In genomic region chr21:40830836-40831235, GRCh38 we compare ENCODE assay signal across 22 cellular contexts. TPM values are rescaled to one million over a fixed set of nuclear protein-coding genes. Genes with fewer than 3 reads are reported as not detected.
DNase-seq lines count a peak whose midpoint lies in the region; ATAC-seq lines count a peak whose summit lies in the region.
"Had no signal": no experiment of that assay in that cellular context is flagged by ENCODE, and none has a peak within 500 bp of the region (broad histone marks: within the 10 kb centered on the region; RNA-seq: fewer than 3 reads in every experiment).

No MANE protein-coding gene starts in this region.

- no peak overlapping the region for H3K56ac ChIP-seq in mesendoderm (ENCODE audit: low read length)

- no peak overlapping the region for H3K18ac ChIP-seq in mesendoderm (ENCODE audit: low read length)

- H3K79me2 ChIP-seq in mesendoderm (ENCODE audit: control insufficient read depth, insufficient read depth, low read length) = no peaks in the 10 kb centered on the region

- no CpG with 5 or more reads among the region's 4 CpGs for WGBS in mesendoderm (ENCODE audit: extremely low coverage, insufficient coverage, low lambda C conversion rate)

- no peaks in the 10 kb centered on the region for H3K27me3 ChIP-seq in mesendoderm (ENCODE audit: insufficient read depth, low read length, poor library complexity)
- H3K27me3 ChIP-seq: BE2C; BLaER1 treated with 17β-estradiol and CSF1 and Interleukin-3, amounts not matched to agents 10 nM and 100 nM had no signal

- H2BK5ac ChIP-seq in mesendoderm (ENCODE audit: low read length) = no peak overlapping the region

- H3K4me2 ChIP-seq in mesendoderm (ENCODE audit: low read length) = no peak overlapping the region
- H3K4me2 ChIP-seq: A549; BLaER1 treated with 17β-estradiol and CSF1 and Interleukin-3, amounts not matched to agents 10 nM and 100 nM; GM23338 had no signal

- no peak overlapping the region for H3K23ac ChIP-seq in mesendoderm (ENCODE audit: low read length)

- no peaks in the 10 kb centered on the region for H3K79me1 ChIP-seq in mesendoderm (ENCODE audit: low read length)

- H3K9me3 Mint-ChIP-seq in activated naive CD4-positive, alpha-beta T cell treated with anti-CD3 and anti-CD28 coated beads for 36 hours = no peaks in the 10 kb centered on the region
- H3K9me3 Mint-ChIP-seq: CD4-positive, alpha-beta T cell had no signal

- ATAC-seq in GM21717 (IDR thresholded peaks at IDR 0.05; ENCODE audit: unreplicated experiment) = no peak
- ATAC-seq: A549, GM23338 had no signal

- H3K4me1 Mint-ChIP-seq in activated naive CD4-positive, alpha-beta T cell treated with anti-CD3 and anti-CD28 coated beads for 36 hours (ENCODE audit: low read depth) = no peaks in the 10 kb centered on the region
- H3K4me1 Mint-ChIP-seq: CD14-positive monocyte; CD8-positive, alpha-beta memory T cell; GM23338 had no signal

- H4K8ac ChIP-seq in mesendoderm (ENCODE audit: low read depth, low read length) = no peak overlapping the region

- H3K27ac ChIP-seq in mesendoderm (ENCODE audit: low read depth, low read length) = no peak overlapping the region
- H3K27ac ChIP-seq: A549; BLaER1 treated with 17β-estradiol and CSF1 and Interleukin-3, amounts not matched to agents 10 nM and 100 nM had no signal

- CTCF ChIA-PET in activated naive CD4-positive, alpha-beta T cell treated with anti-CD3 and anti-CD28 coated beads for 36 hours (lab: Charles Lee) = interaction anchor here (1.6 kb wide), 1 partner anchor 11 kb away, joined by 3 read pairs; no protein-coding TSS in a partner anchor

- no peak overlapping the region for H3K4me3 Mint-ChIP-seq in activated naive CD4-positive, alpha-beta T cell treated with anti-CD3 and anti-CD28 coated beads for 36 hours
- H3K4me3 Mint-ChIP-seq: CD14-positive monocyte; CD4-positive, alpha-beta T cell; CD8-positive, alpha-beta memory T cell; GM23338; HFFc6 had no signal

- H3K4me3 ChIP-seq in mesendoderm (ENCODE audit: low read length) = no peak overlapping the region
- H3K4me3 ChIP-seq: A549; BLaER1 treated with 17β-estradiol and CSF1 and Interleukin-3, amounts not matched to agents 10 nM and 100 nM; GM23338; HAP-1 had no signal

- H3K4ac ChIP-seq in mesendoderm (ENCODE audit: low read depth, low read length) = no peak overlapping the region

- no peak overlapping the region for H2AK5ac ChIP-seq in mesendoderm (ENCODE audit: low read length)

- H3K36me3 Mint-ChIP-seq in activated naive CD4-positive, alpha-beta T cell treated with anti-CD3 and anti-CD28 coated beads for 36 hours (ENCODE audit: low read depth) = no peaks in the 10 kb centered on the region
- H3K36me3 Mint-ChIP-seq: CD14-positive monocyte; CD8-positive, alpha-beta memory T cell had no signal

- H3K27me3 Mint-ChIP-seq in activated naive CD4-positive, alpha-beta T cell treated with anti-CD3 and anti-CD28 coated beads for 36 hours (ENCODE audit: low read depth) = peaks cover 4% of the 10 kb centered on the region

- intact Hi-C loops in activated naive CD4-positive, alpha-beta T cell treated with anti-CD3 and anti-CD28 coated beads for 36 hours (cut with micrococcal nuclease) = no loop called here

- no peaks in the 10 kb centered on the region for H3K4me1 ChIP-seq in mesendoderm (ENCODE audit: control insufficient read depth, low read depth, low read length)
- H3K4me1 ChIP-seq: A549, BE2C, HAP-1 had no signal

- no peak overlapping the region for H2BK15ac ChIP-seq in mesendoderm (replicated peaks; ENCODE audit: low read depth)

- no peak overlapping the region for H4K5ac ChIP-seq in mesendoderm (ENCODE audit: low read length)

- no peak overlapping the region for H2BK120ac ChIP-seq in mesendoderm (ENCODE audit: low read depth, low read length)

- DNase-seq in ELF-1 (ENCODE audit: low read depth, low spot score) (peak; percentile 19), SW480 (ENCODE audit: low spot score) (peak; percentile 26), iPS-NIHi7 (ENCODE audit: extremely low spot score) (peak; percentile 33), mesendoderm (peak; percentile 79)
- DNase-seq in activated CD4-positive, alpha-beta T cell treated with anti-CD3 and anti-CD28 coated beads for 1 hour = no peak
- no peak for DNase-seq in activated naive CD4-positive, alpha-beta T cell treated with anti-CD3 and anti-CD28 coated beads for 36 hours
- DNase-seq in stimulated activated naive CD4-positive, alpha-beta T cell (lab: John Stamatoyannopoulos, UW) = no peak
- DNase-seq: 8988T; ACHN; AML-193; BE2C; CD4-positive, alpha-beta T cell; CD8-positive, alpha-beta memory T cell; DMS 273 treated with DMSO at 0.1 percent for 48 hours; DMS79; HFFc6 had no signal

- H3K9ac ChIP-seq in mesendoderm (ENCODE audit: low read length) = no peak overlapping the region
- H3K9ac ChIP-seq: BLaER1 treated with 17β-estradiol and CSF1 and Interleukin-3, amounts not matched to agents 10 nM and 100 nM had no signal

- H3K36me3 ChIP-seq in mesendoderm (ENCODE audit: control insufficient read depth, insufficient read depth, low read length) = no peaks in the 10 kb centered on the region
- H3K36me3 ChIP-seq: BE2C; BLaER1 treated with 17β-estradiol and CSF1 and Interleukin-3, amounts not matched to agents 10 nM and 100 nM; HAP-1 had no signal

- no peak overlapping the region for H3K27ac Mint-ChIP-seq in activated naive CD4-positive, alpha-beta T cell treated with anti-CD3 and anti-CD28 coated beads for 36 hours
- H3K27ac Mint-ChIP-seq: CD14-positive monocyte; CD4-positive, alpha-beta T cell; CD8-positive, alpha-beta memory T cell; GM23338; HFFc6 had no signal

RNA-seq across cellular contexts. Expression of gene DSCAM, which starts 16.1 kb away (rescaled TPM):
- 0.07 TPM for polyA plus RNA-seq in mesendoderm (2013, experiment 1 of 2)
- 0.07 TPM for polyA plus RNA-seq in mesendoderm (2013, experiment 2 of 2)
- total RNA-seq in activated naive CD4-positive, alpha-beta T cell treated with anti-CD3 and anti-CD28 coated beads for 36 hours = not detected
- total RNA-seq: CD4-positive, alpha-beta T cell; CD8-positive, alpha-beta memory T cell had no signal
- polyA plus RNA-seq: A549; CD14-positive monocyte; CD8-positive, alpha-beta memory T cell; GM23338 had no signal

Comparison
In these comparisons a context has a peak if more than half of its experiments do, and no peak if none do; other contexts are left out.
1. DNase-seq: peak in ELF-1 (single experiment), SW480 (single experiment), iPS-NIHi7 (single experiment) and mesendoderm (single experiment); none in activated CD4-positive, alpha-beta T cell treated with anti-CD3 and anti-CD28 coated beads for 1 hour (single experiment), activated naive CD4-positive, alpha-beta T cell treated with anti-CD3 and anti-CD28 coated beads for 36 hours (single experiment) and stimulated activated naive CD4-positive, alpha-beta T cell (0 of 6).